ENCODE assay signal across 18 cellular contexts in genomic region chr3:159252274-159252673, GRCh38.
DNase-seq lines count a peak whose midpoint lies in the region; TF ChIP-seq lines count a peak whose summit lies in the region.
"Had no signal": no experiment of that assay in that cellular context is flagged by ENCODE, and none has a peak within 500 bp of the region (broad histone marks: within the 10 kb centered on the region; RNA-seq: fewer than 3 reads in every experiment).

No MANE protein-coding gene starts in this region.

- TF ChIP-seq POLR2A in prostate gland (IDR thresholded peaks at IDR 0.05): no peak

- H3K79me1 ChIP-seq in mesenchymal stem cell (replicated peaks; ENCODE audit: low read length, poor library complexity, severe bottlenecking): no peaks in the 10 kb centered on the region

- no peak overlapping the region for H3K18ac ChIP-seq in mesenchymal stem cell (ENCODE audit: low read depth in 1 of 2, low read length in 2 of 2)

- TF ChIP-seq CTCF in choroid plexus epithelial cell (conservative IDR thresholded peaks at IDR 0.05; ENCODE audit: low read depth, low read length) (no peak), prostate gland (IDR thresholded peaks at IDR 0.05) (no peak)

- H4K91ac ChIP-seq in mesenchymal stem cell (ENCODE audit: low read length): no peak overlapping the region

- H4K8ac ChIP-seq in mesenchymal stem cell (ENCODE audit: low read length): peak overlapping the region; percentile 59

- H3K4me2 ChIP-seq in mesenchymal stem cell (ENCODE audit: low read length, poor library complexity, severe bottlenecking): no peak overlapping the region
- H3K4me2 ChIP-seq: neural progenitor cell, smooth muscle cell had no signal

- no peak overlapping the region for H3K23ac ChIP-seq in mesenchymal stem cell (ENCODE audit: low read length in 2 of 2)

- peak; percentile 88 for DNase-seq in EH (ENCODE audit: low read depth)
- DNase-seq in M059J (ENCODE audit: low read depth): peak; percentile 88
- DNase-seq in choroid plexus epithelial cell (ENCODE audit: low read depth): peak; percentile 51
- DNase-seq in mesenchymal stem cell: peak; percentile 42
- no peak for DNase-seq in retina
- no peak for DNase-seq in HT-29 (ENCODE audit: low spot score)
- DNase-seq in activated effector memory CD4-positive, alpha-beta T cell treated with Interleukin-2 at 50 U/mL for 16 hours: no peak
- DNase-seq in prostate gland (ENCODE audit: low spot score): no peak
- DNase-seq: activated CD4-positive, alpha-beta T cell treated with anti-CD3 and anti-CD28 coated beads for 4 hours; activated CD8-positive, alpha-beta memory T cell treated with anti-CD3 and anti-CD28 coated beads, Interleukin-2, amount 10 ng/mL, durations not matched to agents 7 days and 5 days; colonic mucosa; hypothalamus; stimulated activated CD4-positive, alpha-beta T cell treated with anti-CD3 and anti-CD28 coated beads, Interleukin-4, amount 100 ng/mL, for 1 hour; stimulated activated naive CD4-positive, alpha-beta T cell had no signal

- H3K9me3 ChIP-seq in mesenchymal stem cell (ENCODE audit: control insufficient read depth, low read length) (no peaks in the 10 kb centered on the region), prostate gland (no peaks in the 10 kb centered on the region)
- H3K9me3 ChIP-seq: colonic mucosa had no signal

- no peak overlapping the region for H3K4ac ChIP-seq in mesenchymal stem cell (ENCODE audit: low read depth in 1 of 2, low read length in 2 of 2)

- peak overlapping the region; percentile 47 for H3K9ac ChIP-seq in mesenchymal stem cell (ENCODE audit: low read length)
- H3K9ac ChIP-seq: neural progenitor cell had no signal

- H2AK5ac ChIP-seq in mesenchymal stem cell (ENCODE audit: low read length, severe bottlenecking): no peak overlapping the region

- intact Hi-C loops in prostate gland (cut with DNase I): no loop called here

- H3K4me3 ChIP-seq in choroid plexus epithelial cell (ENCODE audit: low read depth, low read length): no peak overlapping the region
- peak overlapping the region in 1 of 2 experiments; percentile 23 for H3K4me3 ChIP-seq in mesenchymal stem cell (ENCODE audit: insufficient read depth in 1 of 2, low read depth in 1 of 2, low read length in 2 of 2)
- no peak overlapping the region for H3K4me3 ChIP-seq in prostate gland
- H3K4me3 ChIP-seq: breast epithelium, colonic mucosa, neural progenitor cell, smooth muscle cell, thoracic aorta had no signal

- H3K36me3 ChIP-seq in mesenchymal stem cell (ENCODE audit: control insufficient read depth in 1 of 2, insufficient read depth in 2 of 2, low read depth in 1 of 2, low read length in 2 of 2) (no peaks in the 10 kb centered on the region), prostate gland (no peaks in the 10 kb centered on the region)
- H3K36me3 ChIP-seq: breast epithelium, colonic mucosa, neural progenitor cell, thoracic aorta had no signal

- H3K4me1 ChIP-seq in mesenchymal stem cell (ENCODE audit: control insufficient read depth, insufficient read depth, low read depth, low read length) (no peaks in the 10 kb centered on the region), prostate gland (replicated peaks) (no peaks in the 10 kb centered on the region)
- H3K4me1 ChIP-seq: breast epithelium, colonic mucosa, neural progenitor cell had no signal

- no peak overlapping the region for H3K14ac ChIP-seq in mesenchymal stem cell (ENCODE audit: low read length in 2 of 2)

- H3K27me3 ChIP-seq in mesenchymal stem cell (ENCODE audit: control insufficient read depth in 1 of 2, insufficient read depth in 1 of 2, low read length in 2 of 2): no peaks in the 10 kb centered on the region
- H3K27me3 ChIP-seq in prostate gland (replicated peaks; ENCODE audit: insufficient read depth): no peaks in the 10 kb centered on the region
- H3K27me3 ChIP-seq: breast epithelium, colonic mucosa had no signal

- H2BK5ac ChIP-seq in mesenchymal stem cell (ENCODE audit: low read depth, low read length, poor library complexity, severe bottlenecking): no peak overlapping the region

- no peak overlapping the region for H2BK120ac ChIP-seq in mesenchymal stem cell (ENCODE audit: low read depth, low read length)

- H3K27ac ChIP-seq in mesenchymal stem cell (ENCODE audit: low read length, poor library complexity, severe bottlenecking) (no peak overlapping the region), prostate gland (no peak overlapping the region)
- H3K27ac ChIP-seq: breast epithelium, colonic mucosa, neural progenitor cell, thoracic aorta had no signal

- H2BK15ac ChIP-seq in mesenchymal stem cell (ENCODE audit: low read depth, poor library complexity, severe bottlenecking): no peak overlapping the region

- H2BK12ac ChIP-seq in mesenchymal stem cell (ENCODE audit: low read length in 2 of 2): no peak overlapping the region

- H2AFZ ChIP-seq in mesenchymal stem cell (ENCODE audit: low read depth, low read length): no peak overlapping the region
- H2AFZ ChIP-seq: neural progenitor cell had no signal

- WGBS in mesenchymal stem cell: no CpG with 5 or more reads among the region's 1 CpG
- WGBS in prostate gland: 79% methylated on average over 1 of the region's 1 CpG

Comparison
In these comparisons a context has a peak if more than half of its experiments do, and no peak if none do; other contexts are left out.
1. DNase-seq: peak in EH (single experiment), M059J (single experiment), choroid plexus epithelial cell (single experiment) and mesenchymal stem cell (single experiment); none in retina (single experiment), HT-29 (single experiment), activated effector memory CD4-positive, alpha-beta T cell treated with Interleukin-2 at 50 U/mL for 16 hours (single experiment) and prostate gland (single experiment).